23 cellular contexts compared by ENCODE assay signal in genomic region chr22:49381595-49382450, GRCh38.
DNase-seq lines count a peak whose midpoint lies in the region; ATAC-seq and TF ChIP-seq lines count a peak whose summit lies in the region.
"Had no signal": no experiment of that assay in that cellular context is flagged by ENCODE, and none has a peak within 500 bp of the region (broad histone marks: within the 10 kb centered on the region; RNA-seq: fewer than 3 reads in every experiment).

No MANE protein-coding gene starts in this region.

- H3K36me3 ChIP-seq in HEK293 (ENCODE audit: control insufficient read depth in 2 of 2, insufficient read depth in 1 of 2, low read length in 2 of 2) (no peaks in the 10 kb centered on the region), heart left ventricle (no peaks in the 10 kb centered on the region)

- no peak overlapping the region for H3K27ac Mint-ChIP-seq in activated CD8-positive, alpha-beta memory T cell treated with anti-CD3 and anti-CD28 coated beads, Interleukin-2, amount 10 ng/mL, durations not matched to agents 7 days and 5 days
- no peak overlapping the region for H3K27ac Mint-ChIP-seq in type B pancreatic cell
- H3K27ac Mint-ChIP-seq: activated CD8-positive, alpha-beta T cell treated with anti-CD3 and anti-CD28 coated beads for 36 hours; activated T-cell treated with anti-CD3 and anti-CD28 coated beads, Interleukin-2, amount 50 U/mL, for 24 hours; CD14-positive monocyte; natural killer cell treated with Interleukin-12 subunit alpha and Interleukin-12 subunit beta and Interleukin-15 and Interleukin-18, amount 100 ng/mL, for 72 hours had no signal

- no peaks in the 10 kb centered on the region for H3K4me1 ChIP-seq in HEK293 (ENCODE audit: control insufficient read depth, insufficient read depth, low read length)
- H3K4me1 ChIP-seq in heart left ventricle, result no peaks in the 10 kb centered on the region

- intact Hi-C loops in heart left ventricle (cut with DNase I), result no loop called here

- peaks cover 0 to 29% (median 5%) of the 10 kb centered on the region in 9 donors for H3K27me3 ChIP-seq in heart left ventricle

- POLR2A ChIA-PET in HEK293 (lab: Yijun Ruan, JAX), result no interaction called here

- H3K9me3 ChIP-seq in HEK293 (ENCODE audit: control insufficient read depth, insufficient read depth, low read depth, low read length) (no peaks in the 10 kb centered on the region), heart left ventricle (no peaks in the 10 kb centered on the region)
- H3K9me3 ChIP-seq: SK-N-SH had no signal

- H3K4me3 ChIP-seq in HEK293 (ENCODE audit: low read depth, low read length) (no peak overlapping the region), heart left ventricle (no peak overlapping the region)
- H3K4me3 ChIP-seq: GM12878, smooth muscle cell had no signal

- peaks cover 3% of the 10 kb centered on the region for H3K27me3 Mint-ChIP-seq in activated CD8-positive, alpha-beta memory T cell treated with anti-CD3 and anti-CD28 coated beads, Interleukin-2, amount 10 ng/mL, durations not matched to agents 7 days and 5 days
- peaks cover 33% of the 10 kb centered on the region for H3K27me3 Mint-ChIP-seq in type B pancreatic cell

- no peaks in the 10 kb centered on the region for H3K36me3 Mint-ChIP-seq in activated CD8-positive, alpha-beta memory T cell treated with anti-CD3 and anti-CD28 coated beads, Interleukin-2, amount 10 ng/mL, durations not matched to agents 7 days and 5 days
- no peaks in the 10 kb centered on the region for H3K36me3 Mint-ChIP-seq in type B pancreatic cell
- H3K36me3 Mint-ChIP-seq: CD14-positive monocyte; IgD-negative memory B cell; natural killer cell treated with Interleukin-12 subunit alpha and Interleukin-12 subunit beta and Interleukin-15 and Interleukin-18, amount 100 ng/mL, for 72 hours had no signal

- no peaks in the 10 kb centered on the region for H3K4me1 Mint-ChIP-seq in activated CD8-positive, alpha-beta memory T cell treated with anti-CD3 and anti-CD28 coated beads, Interleukin-2, amount 10 ng/mL, durations not matched to agents 7 days and 5 days
- H3K4me1 Mint-ChIP-seq in type B pancreatic cell (ENCODE audit: unreplicated experiment), result no peaks in the 10 kb centered on the region
- H3K4me1 Mint-ChIP-seq: CD14-positive monocyte had no signal

- no peaks in the 10 kb centered on the region for H3K9me3 Mint-ChIP-seq in activated CD8-positive, alpha-beta memory T cell treated with anti-CD3 and anti-CD28 coated beads, Interleukin-2, amount 10 ng/mL, durations not matched to agents 7 days and 5 days (ENCODE audit: low read depth)
- no peaks in the 10 kb centered on the region for H3K9me3 Mint-ChIP-seq in type B pancreatic cell
- H3K9me3 Mint-ChIP-seq: natural killer cell treated with Interleukin-12 subunit alpha and Interleukin-12 subunit beta and Interleukin-15 and Interleukin-18, amount 100 ng/mL, for 72 hours had no signal

- peak; percentile 15 for DNase-seq in activated CD8-positive, alpha-beta memory T cell treated with anti-CD3 and anti-CD28 coated beads, Interleukin-2, amount 10 ng/mL, durations not matched to agents 7 days and 5 days
- DNase-seq in mesenteric fat pad (ENCODE audit: low spot score) (peak; percentile 69), type B pancreatic cell (ENCODE audit: extremely low spot score, unreplicated experiment) (peak; percentile 60), T-helper 1 cell (no peak), heart left ventricle (no peak)
- no peak for DNase-seq in NK-92 treated with Interleukin-12 subunit alpha and Interleukin-12 subunit beta, amount 100 ng/mL, for 24 hours (lab: John Stamatoyannopoulos, UW)
- DNase-seq: activated CD8-positive, alpha-beta T cell treated with anti-CD3 and anti-CD28 coated beads for 36 hours; activated gamma-delta T cell treated with Interleukin-2 at 50 U/mL for 16 hours; activated T-cell treated with anti-CD3 and anti-CD28 coated beads, Interleukin-2, amount 50 U/mL, for 24 hours; central memory CD4-positive, alpha-beta T cell; DND-41; left ventricle myocardium superior; NCI-H1092 treated with DMSO at 0.1 percent for 48 hours; NCI-H187; SK-N-SH; T-helper 2 cell had no signal

- TF ChIP-seq POLR2A in heart left ventricle (IDR thresholded peaks at IDR 0.05), result no peak

- TF ChIP-seq CTCF in HEK293 (tag by site-specific recombination; IDR thresholded peaks at IDR 0.05) (no peak), type B pancreatic cell (conservative IDR thresholded peaks at IDR 0.05) (no peak), heart left ventricle (IDR thresholded peaks at IDR 0.05) (no peak)

- ATAC-seq in activated CD8-positive, alpha-beta memory T cell treated with anti-CD3 and anti-CD28 coated beads, Interleukin-2, amount 10 ng/mL, durations not matched to agents 7 days and 5 days, result no peak
- ATAC-seq in heart left ventricle, result no peak
- ATAC-seq: activated CD8-positive, alpha-beta T cell treated with anti-CD3 and anti-CD28 coated beads for 36 hours; GM12878; left ventricle myocardium superior; natural killer cell treated with Interleukin-12 subunit alpha and Interleukin-12 subunit beta and Interleukin-15 and Interleukin-18, amount 100 ng/mL, for 72 hours had no signal

- CTCF ChIA-PET in HEK293 (lab: Yijun Ruan, JAX), result no interaction called here
- CTCF ChIA-PET in activated CD8-positive, alpha-beta memory T cell treated with anti-CD3 and anti-CD28 coated beads, Interleukin-2, amount 10 ng/mL, durations not matched to agents 7 days and 5 days (lab: Charles Lee), result interaction anchor here (1.8 kb wide), 1 partner anchor 77 kb away, joined by 4 read pairs; no protein-coding TSS in a partner anchor

- 57 to 64% (median 63%) methylated on average over 18 of the region's 18 CpGs for WGBS in heart left ventricle, 4 donors

- no peak overlapping the region for H3K4me3 Mint-ChIP-seq in activated CD8-positive, alpha-beta memory T cell treated with anti-CD3 and anti-CD28 coated beads, Interleukin-2, amount 10 ng/mL, durations not matched to agents 7 days and 5 days
- H3K4me3 Mint-ChIP-seq in type B pancreatic cell, result no peak overlapping the region
- H3K4me3 Mint-ChIP-seq: activated CD8-positive, alpha-beta T cell treated with anti-CD3 and anti-CD28 coated beads for 36 hours; activated T-cell treated with anti-CD3 and anti-CD28 coated beads, Interleukin-2, amount 50 U/mL, for 24 hours; natural killer cell treated with Interleukin-12 subunit alpha and Interleukin-12 subunit beta and Interleukin-15 and Interleukin-18, amount 100 ng/mL, for 72 hours had no signal

- H3K27ac ChIP-seq in HEK293 (ENCODE audit: extremely low read depth, low read depth, low read length) (no peak overlapping the region), heart left ventricle (no peak overlapping the region)
- H3K27ac ChIP-seq: RWPE1 had no signal

TF ChIP-seq in HEK293, 187 proteins besides CTCF, POLR2A, EP300 and RAD21:
- peak; percentile 51 for TF ChIP-seq ZIC2 (tag by site-specific recombination; IDR thresholded peaks at IDR 0.05)
- TF ChIP-seq ZNF747 (tag by site-specific recombination; IDR thresholded peaks at IDR 0.05), result no peak

Comparison
In these comparisons a context has a peak if more than half of its experiments do, and no peak if none do; other contexts are left out.
1. DNase-seq: peak in activated CD8-positive, alpha-beta memory T cell treated with anti-CD3 and anti-CD28 coated beads, Interleukin-2, amount 10 ng/mL, durations not matched to agents 7 days and 5 days (single experiment), mesenteric fat pad (single experiment) and type B pancreatic cell (single experiment); none in NK-92 treated with Interleukin-12 subunit alpha and Interleukin-12 subunit beta, amount 100 ng/mL, for 24 hours (single experiment), T-helper 1 cell (0 of 5) and heart left ventricle (0 of 5).